21 cellular contexts compared by ENCODE assay signal in genomic region chr2:94995516-94995915, GRCh38. TPM values are rescaled to one million over a fixed set of nuclear protein-coding genes. Genes with fewer than 3 reads are reported as not detected.
"Had no signal": no experiment of that assay in that cellular context is flagged by ENCODE, and none has a peak within 500 bp of the region (broad histone marks: within the 10 kb centered on the region; RNA-seq: fewer than 3 reads in every experiment).

No MANE protein-coding gene starts in this region.

- H3K9me3 ChIP-seq: esophagus muscularis mucosa, left ventricle myocardium inferior, tibial artery had no signal

- H3K4me1 Mint-ChIP-seq: activated B cell treated with CpG ODN at 0.5 μM for 24 hours; stimulated activated effector memory CD8-positive, alpha-beta T cell treated with anti-CD3 and anti-CD28 coated beads, Interleukin-12 subunit alpha, Interleukin-12 subunit beta, amount 100 ng/mL, for 72 hours had no signal

- H3K36me3 ChIP-seq: esophagus muscularis mucosa, left ventricle myocardium inferior, tibial artery had no signal

- H3K27ac ChIP-seq: esophagus muscularis mucosa, foreskin keratinocyte, left ventricle myocardium inferior, tibial artery had no signal

- ATAC-seq: foreskin keratinocyte, T-cell had no signal

- DNase-seq: activated B cell treated with CpG ODN at 0.5 μM for 24 hours; activated CD4-positive, alpha-beta T cell treated with anti-CD3 and anti-CD28 coated beads, Interleukin-2, amount 50 U/mL, for 4 hours; activated gamma-delta T cell treated with Interleukin-2 at 50 U/mL for 16 hours; activated naive CD4-positive, alpha-beta T cell treated with anti-CD3 and anti-CD28 coated beads, Interleukin-2, amount 50 U/mL, for 16 hours; activated T-cell treated with anti-CD3 and anti-CD28 coated beads for 4 hours; amniotic stem cell; central memory CD4-positive, alpha-beta T cell; foreskin keratinocyte; left ventricle myocardium inferior; stimulated activated CD4-positive, alpha-beta T cell treated with anti-CD3 and anti-CD28 coated beads, Interleukin-4, amount 100 ng/mL, for 24 hours; substantia nigra; T-cell had no signal

- H3K9me3 Mint-ChIP-seq: activated B cell treated with CpG ODN at 0.5 μM for 24 hours; activated T-helper 1 cell treated with anti-CD3 and anti-CD28 coated beads, Interleukin-12 subunit alpha, Interleukin-12 subunit beta, Interleukin-2, Interleukin-4 antibody, amounts not matched to agents 30 ng/mL and 10 ng/mL and 1 ng/mL, durations not matched to agents 14 hours and 24 hours and 36 hours; dendritic cell treated with granulocyte-macrophage colony-stimulating factor and Interleukin-4, amounts not matched to agents 40 ng/mL and 50 ng/mL, for 4 days; stimulated activated effector memory CD8-positive, alpha-beta T cell treated with anti-CD3 and anti-CD28 coated beads, Interleukin-12 subunit alpha, Interleukin-12 subunit beta, amount 100 ng/mL, for 72 hours; stimulated activated naive CD8-positive, alpha-beta T cell treated with anti-CD3 and anti-CD28 coated beads, Interleukin-15, Interleukin-2, amounts not matched to agents 100 ng/mL and 50 ng/mL, for 24 hours; T-cell; T-helper 2 cell treated with Interferon-gamma antibody and Interleukin-4, amounts not matched to agents 5 μg/mL and 100 μg/mL, for 36 hours had no signal

- H3K4me3 ChIP-seq: esophagus muscularis mucosa, left ventricle myocardium inferior, tibial artery had no signal

- H3K4me3 Mint-ChIP-seq: activated B cell treated with CpG ODN at 0.5 μM for 24 hours; activated T-helper 1 cell treated with anti-CD3 and anti-CD28 coated beads, Interleukin-12 subunit alpha, Interleukin-12 subunit beta, Interleukin-2, Interleukin-4 antibody, amounts not matched to agents 30 ng/mL and 10 ng/mL and 1 ng/mL, durations not matched to agents 14 hours and 24 hours and 36 hours; dendritic cell treated with granulocyte-macrophage colony-stimulating factor and Interleukin-4, amounts not matched to agents 40 ng/mL and 50 ng/mL, for 4 days; stimulated activated effector memory CD8-positive, alpha-beta T cell treated with anti-CD3 and anti-CD28 coated beads, Interleukin-12 subunit alpha, Interleukin-12 subunit beta, amount 100 ng/mL, for 72 hours; stimulated activated naive CD8-positive, alpha-beta T cell treated with anti-CD3 and anti-CD28 coated beads, Interleukin-15, Interleukin-2, amounts not matched to agents 100 ng/mL and 50 ng/mL, for 24 hours; T-cell; T-helper 2 cell treated with Interferon-gamma antibody and Interleukin-4, amounts not matched to agents 5 μg/mL and 100 μg/mL, for 36 hours had no signal

- H3K4me1 ChIP-seq: foreskin keratinocyte had no signal

- H3K36me3 Mint-ChIP-seq: stimulated activated effector memory CD8-positive, alpha-beta T cell treated with anti-CD3 and anti-CD28 coated beads, Interleukin-12 subunit alpha, Interleukin-12 subunit beta, amount 100 ng/mL, for 72 hours; T-cell had no signal

- H3K27ac Mint-ChIP-seq: activated B cell treated with CpG ODN at 0.5 μM for 24 hours; activated T-helper 1 cell treated with anti-CD3 and anti-CD28 coated beads, Interleukin-12 subunit alpha, Interleukin-12 subunit beta, Interleukin-2, Interleukin-4 antibody, amounts not matched to agents 30 ng/mL and 10 ng/mL and 1 ng/mL, durations not matched to agents 14 hours and 24 hours and 36 hours; dendritic cell treated with granulocyte-macrophage colony-stimulating factor and Interleukin-4, amounts not matched to agents 40 ng/mL and 50 ng/mL, for 4 days; stimulated activated effector memory CD8-positive, alpha-beta T cell treated with anti-CD3 and anti-CD28 coated beads, Interleukin-12 subunit alpha, Interleukin-12 subunit beta, amount 100 ng/mL, for 72 hours; stimulated activated naive CD8-positive, alpha-beta T cell treated with anti-CD3 and anti-CD28 coated beads, Interleukin-15, Interleukin-2, amounts not matched to agents 100 ng/mL and 50 ng/mL, for 24 hours; T-cell; T-helper 2 cell treated with Interferon-gamma antibody and Interleukin-4, amounts not matched to agents 5 μg/mL and 100 μg/mL, for 36 hours had no signal

RNA-seq across cellular contexts. Expression of gene MAL, which starts 30.0 kb away (rescaled TPM):
- total RNA-seq: activated B cell treated with CpG ODN at 0.5 μM for 24 hours, foreskin keratinocyte, lung microvascular endothelial cell, osteoblast had no signal
- polyA plus RNA-seq: foreskin keratinocyte had no signal
